ENCODE assay signal across 10 cellular contexts in genomic region chr4:146450524-146450923, GRCh38.
A peak's percentile ranks its signal among the peaks of the same experiment; 100 is the strongest.
DNase-seq lines count a peak whose midpoint lies in the region; ATAC-seq and TF ChIP-seq lines count a peak whose summit lies in the region.
"Had no signal": no experiment of that assay in that cellular context is flagged by ENCODE, and none has a peak within 500 bp of the region (broad histone marks: within the 10 kb centered on the region; RNA-seq: fewer than 3 reads in every experiment).

No MANE protein-coding gene starts in this region.

- no peaks in the 10 kb centered on the region for H3K4me1 ChIP-seq in right atrium auricular region

- peaks cover 0 to 4% of the 10 kb centered on the region in 2 donors for H3K9me3 ChIP-seq in right atrium auricular region

- peak; percentile 43 for DNase-seq in fibroblast of villous mesenchyme (ENCODE audit: low read depth)
- no peak for DNase-seq in LoVo (ENCODE audit: low spot score)
- no peak for DNase-seq in right atrium auricular region (ENCODE audit: low spot score)
- DNase-seq in RPMI8226: no peak
- no peak for DNase-seq in Ammon's horn (ENCODE audit: low spot score)
- DNase-seq: NCI-H446 had no signal

- H3K27me3 ChIP-seq in right atrium auricular region: no peaks in the 10 kb centered on the region

- no peaks in the 10 kb centered on the region for H3K36me3 ChIP-seq in right atrium auricular region

- peak; percentile 74 for ATAC-seq in GM18861 (IDR thresholded peaks at IDR 0.05; ENCODE audit: unreplicated experiment)
- peak; percentile 80 for ATAC-seq in GM21529 (IDR thresholded peaks at IDR 0.05; ENCODE audit: unreplicated experiment)
- peak; percentile 89 for ATAC-seq in HG03439 (IDR thresholded peaks at IDR 0.05; ENCODE audit: unreplicated experiment)
- ATAC-seq: esophagus mucosa had no signal

- peak overlapping the region; percentile 10 for H3K4me3 ChIP-seq in fibroblast of villous mesenchyme (ENCODE audit: low read depth, low read length)
- no peak overlapping the region for H3K4me3 ChIP-seq in right atrium auricular region

- TF ChIP-seq CTCF in fibroblast of villous mesenchyme (IDR thresholded peaks at IDR 0.05; ENCODE audit: insufficient read depth, low read depth, low read length) (no peak), right atrium auricular region (IDR thresholded peaks at IDR 0.05) (no peak)

- H3K27ac ChIP-seq in right atrium auricular region: no peak overlapping the region
